In the genomic region with DNA sequence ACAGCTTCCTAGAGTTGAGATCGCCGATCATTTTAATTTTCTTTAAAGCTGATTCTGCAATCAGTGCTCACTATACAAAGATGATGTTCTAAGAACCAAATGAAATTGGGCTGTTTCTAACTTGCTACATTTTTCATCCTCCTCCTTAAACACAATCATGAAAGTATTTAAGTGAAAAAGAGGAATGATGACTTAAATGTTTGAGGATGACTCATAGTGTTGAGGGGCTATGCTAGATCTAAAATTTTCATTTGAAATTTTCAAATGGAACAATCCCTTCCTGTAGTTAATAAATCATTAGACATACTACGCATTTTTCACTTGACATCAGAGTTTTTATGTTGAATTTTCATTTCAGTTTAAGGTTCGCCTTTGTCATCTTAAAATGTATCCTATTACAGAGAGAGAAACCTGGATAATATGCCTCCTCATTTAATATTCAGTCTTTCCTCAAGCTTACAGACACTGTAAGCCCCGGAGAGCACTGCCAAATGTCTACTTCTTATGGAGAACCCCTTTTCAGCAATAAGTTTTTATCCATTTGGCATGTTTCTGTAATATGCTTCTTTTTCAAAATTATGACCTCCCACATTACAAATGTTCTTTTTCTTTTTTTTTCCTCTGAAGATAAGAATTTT, we compare ENCODE assay signal across 14 cellular contexts.
"Had no signal": no experiment of that assay in that cellular context is flagged by ENCODE, and none has a peak within 500 bp of the region (broad histone marks: within the 10 kb centered on the region; RNA-seq: fewer than 3 reads in every experiment).

No MANE protein-coding gene starts in this region.

- H3K27me3 Mint-ChIP-seq: activated CD4-positive, alpha-beta T cell treated with anti-CD3 and anti-CD28 coated beads, Interleukin-2, amount 10 ng/mL, durations not matched to agents 7 days and 5 days; dendritic cell treated with granulocyte-macrophage colony-stimulating factor and Interleukin-4, amounts not matched to agents 40 ng/mL and 50 ng/mL, for 4 days; stimulated activated naive CD8-positive, alpha-beta T cell treated with anti-CD3 and anti-CD28 coated beads, Interleukin-15, amount 100 ng/mL, for 72 hours had no signal

- H3K27ac Mint-ChIP-seq: activated CD4-positive, alpha-beta T cell treated with anti-CD3 and anti-CD28 coated beads, Interleukin-2, amount 10 ng/mL, durations not matched to agents 7 days and 5 days; activated naive CD8-positive, alpha-beta T cell treated with anti-CD3 and anti-CD28 coated beads for 36 hours; dendritic cell treated with granulocyte-macrophage colony-stimulating factor and Interleukin-4, amounts not matched to agents 40 ng/mL and 50 ng/mL, for 4 days; neural progenitor cell; stimulated activated naive CD8-positive, alpha-beta T cell treated with anti-CD3 and anti-CD28 coated beads, Interleukin-15, amount 100 ng/mL, for 72 hours; T-helper 2 cell treated with Interferon-gamma antibody and Interleukin-4, amounts not matched to agents 5 μg/mL and 100 μg/mL, for 36 hours had no signal

- H3K9ac ChIP-seq: neural progenitor cell had no signal

- H3K4me3 Mint-ChIP-seq: activated CD4-positive, alpha-beta T cell treated with anti-CD3 and anti-CD28 coated beads, Interleukin-2, amount 10 ng/mL, durations not matched to agents 7 days and 5 days; activated naive CD8-positive, alpha-beta T cell treated with anti-CD3 and anti-CD28 coated beads for 36 hours; dendritic cell treated with granulocyte-macrophage colony-stimulating factor and Interleukin-4, amounts not matched to agents 40 ng/mL and 50 ng/mL, for 4 days; neural progenitor cell; stimulated activated naive CD8-positive, alpha-beta T cell treated with anti-CD3 and anti-CD28 coated beads, Interleukin-15, amount 100 ng/mL, for 72 hours; T-helper 2 cell treated with Interferon-gamma antibody and Interleukin-4, amounts not matched to agents 5 μg/mL and 100 μg/mL, for 36 hours had no signal

- H3K27ac ChIP-seq: neural progenitor cell, ovary, sigmoid colon, spleen, testis had no signal

- DNase-seq: activated CD4-positive, alpha-beta T cell treated with anti-CD3 and anti-CD28 coated beads, Interleukin-2, amount 10 ng/mL, durations not matched to agents 7 days and 5 days; activated CD4-positive, CD25-positive, alpha-beta regulatory T cell; activated gamma-delta T cell treated with Interleukin-2 at 50 U/mL for 16 hours; activated naive CD8-positive, alpha-beta T cell treated with anti-CD3 and anti-CD28 coated beads for 36 hours; effector memory CD4-positive, alpha-beta T cell; islet precursor cell; ovary; sigmoid colon; spleen; stimulated activated naive CD8-positive, alpha-beta T cell treated with anti-CD3 and anti-CD28 coated beads, Interleukin-15, amount 100 ng/mL, for 72 hours; testis had no signal

- H3K4me1 ChIP-seq: neural progenitor cell, sigmoid colon, spleen had no signal

- H3K9me3 ChIP-seq: ovary, sigmoid colon, spleen, testis had no signal

- H3K4me1 Mint-ChIP-seq: activated CD4-positive, alpha-beta T cell treated with anti-CD3 and anti-CD28 coated beads, Interleukin-2, amount 10 ng/mL, durations not matched to agents 7 days and 5 days; activated naive CD8-positive, alpha-beta T cell treated with anti-CD3 and anti-CD28 coated beads for 36 hours; stimulated activated naive CD8-positive, alpha-beta T cell treated with anti-CD3 and anti-CD28 coated beads, Interleukin-15, amount 100 ng/mL, for 72 hours had no signal

- H3K36me3 ChIP-seq: neural progenitor cell, ovary, sigmoid colon, spleen had no signal

- ATAC-seq: stimulated activated naive CD8-positive, alpha-beta T cell treated with anti-CD3 and anti-CD28 coated beads, Interleukin-15, amount 100 ng/mL, for 72 hours had no signal

- H3K9me3 Mint-ChIP-seq: activated CD4-positive, alpha-beta T cell treated with anti-CD3 and anti-CD28 coated beads, Interleukin-2, amount 10 ng/mL, durations not matched to agents 7 days and 5 days; neural progenitor cell; T-helper 2 cell treated with Interferon-gamma antibody and Interleukin-4, amounts not matched to agents 5 μg/mL and 100 μg/mL, for 36 hours had no signal

- H3K4me3 ChIP-seq: neural progenitor cell, ovary, sigmoid colon, spleen, testis had no signal

- H3K27me3 ChIP-seq: neural progenitor cell, ovary, sigmoid colon, spleen, testis had no signal

- H3K4me2 ChIP-seq: neural progenitor cell had no signal

- H2AFZ ChIP-seq: neural progenitor cell had no signal

- H3K36me3 Mint-ChIP-seq: activated naive CD8-positive, alpha-beta T cell treated with anti-CD3 and anti-CD28 coated beads for 36 hours; neural progenitor cell had no signal
